Comparison of ENCODE assay signal across 1 cellular context in the genomic region with DNA sequence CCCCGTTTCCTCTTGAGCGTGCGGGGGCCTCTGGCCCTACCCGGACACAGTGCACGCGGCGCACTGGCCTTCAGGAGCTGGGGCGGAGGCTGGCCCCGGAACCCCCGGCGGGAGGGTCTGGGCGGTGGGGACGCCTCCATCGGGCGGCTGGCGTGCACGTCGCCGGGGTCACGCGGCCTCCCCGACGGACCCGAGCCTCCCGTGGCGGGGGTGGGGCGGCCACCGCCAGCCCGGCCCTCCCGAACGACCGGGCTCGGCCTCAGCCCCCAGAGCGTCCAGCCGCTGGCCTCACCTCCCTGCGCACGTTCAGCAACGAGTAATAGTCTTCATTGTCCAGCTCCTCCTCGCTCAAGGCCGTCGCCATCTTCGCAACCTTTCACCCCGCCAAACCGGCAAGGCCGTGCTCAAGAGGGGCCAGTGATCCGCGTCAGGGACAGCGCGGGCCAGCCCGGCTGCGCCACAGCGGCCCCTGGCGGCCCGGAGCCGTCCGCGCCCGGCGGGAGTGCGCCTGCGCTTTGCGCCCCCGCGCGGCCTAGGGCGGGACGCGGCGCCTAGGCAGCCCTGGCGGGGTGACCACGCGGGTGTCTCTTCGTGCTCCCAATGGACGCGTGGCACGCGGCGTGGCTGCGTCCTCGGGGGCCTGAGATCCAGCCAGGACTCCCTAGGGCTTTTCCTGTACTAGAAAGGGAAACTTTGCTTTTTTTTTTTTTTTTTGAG.
TF ChIP-seq lines count a peak whose summit lies in the region.

DNAJC11 (minus strand) TSS at position 380 of the 717 bp plus-strand sequence; CDS start at position 364, 16 bp downstream.

TF ChIP-seq in K562, 482 proteins besides CTCF, POLR2A, EP300 and RAD21 (continued from another document and continues in another):
- peak; percentile 83 for TF ChIP-seq KAT2B (IDR thresholded peaks at IDR 0.05; ENCODE audit: low read depth, low read length)
- peak; percentile 84 to 90 for TF ChIP-seq NRF1 (conservative IDR thresholded peaks at IDR 0.05 in 1 of 2, IDR thresholded peaks at IDR 0.05 in 1 of 2)
- TF ChIP-seq GMEB1 (CRISPR knock-in tag; IDR thresholded peaks at IDR 0.05): peak; percentile 97
- TF ChIP-seq ZNF124 (CRISPR knock-in tag; IDR thresholded peaks at IDR 0.05): peak; percentile 94; the same call in 1 of the 2 replicates
- TF ChIP-seq NFXL1 (CRISPR knock-in tag; IDR thresholded peaks at IDR 0.05): no peak
- TF ChIP-seq, protein P1, sequence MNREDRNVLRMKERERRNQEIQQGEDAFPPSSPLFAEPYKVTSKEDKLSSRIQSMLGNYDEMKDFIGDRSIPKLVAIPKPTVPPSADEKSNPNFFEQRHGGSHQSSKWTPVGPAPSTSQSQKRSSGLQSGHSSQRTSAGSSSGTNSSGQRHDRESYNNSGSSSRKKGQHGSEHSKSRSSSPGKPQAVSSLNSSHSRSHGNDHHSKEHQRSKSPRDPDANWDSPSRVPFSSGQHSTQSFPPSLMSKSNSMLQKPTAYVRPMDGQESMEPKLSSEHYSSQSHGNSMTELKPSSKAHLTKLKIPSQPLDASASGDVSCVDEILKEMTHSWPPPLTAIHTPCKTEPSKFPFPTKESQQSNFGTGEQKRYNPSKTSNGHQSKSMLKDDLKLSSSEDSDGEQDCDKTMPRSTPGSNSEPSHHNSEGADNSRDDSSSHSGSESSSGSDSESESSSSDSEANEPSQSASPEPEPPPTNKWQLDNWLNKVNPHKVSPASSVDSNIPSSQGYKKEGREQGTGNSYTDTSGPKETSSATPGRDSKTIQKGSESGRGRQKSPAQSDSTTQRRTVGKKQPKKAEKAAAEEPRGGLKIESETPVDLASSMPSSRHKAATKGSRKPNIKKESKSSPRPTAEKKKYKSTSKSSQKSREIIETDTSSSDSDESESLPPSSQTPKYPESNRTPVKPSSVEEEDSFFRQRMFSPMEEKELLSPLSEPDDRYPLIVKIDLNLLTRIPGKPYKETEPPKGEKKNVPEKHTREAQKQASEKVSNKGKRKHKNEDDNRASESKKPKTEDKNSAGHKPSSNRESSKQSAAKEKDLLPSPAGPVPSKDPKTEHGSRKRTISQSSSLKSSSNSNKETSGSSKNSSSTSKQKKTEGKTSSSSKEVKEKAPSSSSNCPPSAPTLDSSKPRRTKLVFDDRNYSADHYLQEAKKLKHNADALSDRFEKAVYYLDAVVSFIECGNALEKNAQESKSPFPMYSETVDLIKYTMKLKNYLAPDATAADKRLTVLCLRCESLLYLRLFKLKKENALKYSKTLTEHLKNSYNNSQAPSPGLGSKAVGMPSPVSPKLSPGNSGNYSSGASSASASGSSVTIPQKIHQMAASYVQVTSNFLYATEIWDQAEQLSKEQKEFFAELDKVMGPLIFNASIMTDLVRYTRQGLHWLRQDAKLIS (CRISPR knock-in tag; IDR thresholded peaks at IDR 0.05): peak; percentile 99
- peak; percentile 53; the same call in 1 of the 2 replicates for TF ChIP-seq TCF3 (CRISPR knock-in tag; IDR thresholded peaks at IDR 0.05)
- TF ChIP-seq FOXO4 (CRISPR knock-in tag; IDR thresholded peaks at IDR 0.05): no peak
- peak; percentile 86; the same call in 1 of the 2 replicates for TF ChIP-seq FOXJ2 (tag; IDR thresholded peaks at IDR 0.05)
- TF ChIP-seq, protein P2, sequence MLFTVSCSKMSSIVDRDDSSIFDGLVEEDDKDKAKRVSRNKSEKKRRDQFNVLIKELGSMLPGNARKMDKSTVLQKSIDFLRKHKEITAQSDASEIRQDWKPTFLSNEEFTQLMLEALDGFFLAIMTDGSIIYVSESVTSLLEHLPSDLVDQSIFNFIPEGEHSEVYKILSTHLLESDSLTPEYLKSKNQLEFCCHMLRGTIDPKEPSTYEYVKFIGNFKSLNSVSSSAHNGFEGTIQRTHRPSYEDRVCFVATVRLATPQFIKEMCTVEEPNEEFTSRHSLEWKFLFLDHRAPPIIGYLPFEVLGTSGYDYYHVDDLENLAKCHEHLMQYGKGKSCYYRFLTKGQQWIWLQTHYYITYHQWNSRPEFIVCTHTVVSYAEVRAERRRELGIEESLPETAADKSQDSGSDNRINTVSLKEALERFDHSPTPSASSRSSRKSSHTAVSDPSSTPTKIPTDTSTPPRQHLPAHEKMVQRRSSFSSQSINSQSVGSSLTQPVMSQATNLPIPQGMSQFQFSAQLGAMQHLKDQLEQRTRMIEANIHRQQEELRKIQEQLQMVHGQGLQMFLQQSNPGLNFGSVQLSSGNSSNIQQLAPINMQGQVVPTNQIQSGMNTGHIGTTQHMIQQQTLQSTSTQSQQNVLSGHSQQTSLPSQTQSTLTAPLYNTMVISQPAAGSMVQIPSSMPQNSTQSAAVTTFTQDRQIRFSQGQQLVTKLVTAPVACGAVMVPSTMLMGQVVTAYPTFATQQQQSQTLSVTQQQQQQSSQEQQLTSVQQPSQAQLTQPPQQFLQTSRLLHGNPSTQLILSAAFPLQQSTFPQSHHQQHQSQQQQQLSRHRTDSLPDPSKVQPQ (CRISPR knock-in tag; IDR thresholded peaks at IDR 0.05; ENCODE audit: borderline replicate concordance): no peak
- TF ChIP-seq MCM5 (IDR thresholded peaks at IDR 0.05; ENCODE audit: low read depth): no peak
- peak; percentile 15; the same call in 1 of the 2 replicates for TF ChIP-seq CBX5 (IDR thresholded peaks at IDR 0.05; ENCODE audit: borderline replicate concordance, low read depth)
- 0 out of 2 replicates have a peak, but pooled peaks have one; percentile 36 for TF ChIP-seq ZNF449 (CRISPR knock-in tag; IDR thresholded peaks at IDR 0.05)
- TF ChIP-seq NFE2 (IDR thresholded peaks at IDR 0.05; ENCODE audit: low read depth): no peak
- peak; percentile 64; the same call in 1 of the 2 replicates for TF ChIP-seq TOE1 (IDR thresholded peaks at IDR 0.05; ENCODE audit: borderline replicate concordance)
- peak; percentile 94 for TF ChIP-seq TOE1 (CRISPR knock-in tag; IDR thresholded peaks at IDR 0.05; ENCODE audit: borderline replicate concordance, low read depth)
- TF ChIP-seq RUNX1 (IDR thresholded peaks at IDR 0.05; ENCODE audit: low read depth): peak; percentile 53; the same call in 1 of the 2 replicates
- peak; percentile 26; the same call in 1 of the 2 replicates for TF ChIP-seq STAT5A (IDR thresholded peaks at IDR 0.05; ENCODE audit: borderline replicate concordance, low read length)
- TF ChIP-seq MAFG (tag; conservative IDR thresholded peaks at IDR 0.05): no peak
- no peak for TF ChIP-seq NR2F6 (CRISPR knock-in tag; IDR thresholded peaks at IDR 0.05)
- no peak for TF ChIP-seq HNRNPH1 (optimal IDR thresholded peaks at IDR 0.05; ENCODE audit: low read depth, low read length)
- TF ChIP-seq MTF1 (CRISPR knock-in tag; IDR thresholded peaks at IDR 0.05; ENCODE audit: borderline replicate concordance): no peak
- TF ChIP-seq ZC3H11A (IDR thresholded peaks at IDR 0.05; ENCODE audit: low read depth, low read length): no peak
- peak; percentile 62 for TF ChIP-seq POLR2B (IDR thresholded peaks at IDR 0.05; ENCODE audit: low read depth, partially characterized antibody)
- peak; percentile 56 to 84; a peak in 2 of 4 replicates for TF ChIP-seq MAZ (CRISPR knock-in tag; conservative IDR thresholded peaks at IDR 0.05 in 1 of 2, IDR thresholded peaks at IDR 0.05 in 1 of 2)
- TF ChIP-seq RNF2 (IDR thresholded peaks at IDR 0.05): peak; percentile 85
- peak; percentile 77 for TF ChIP-seq FOXJ3 (CRISPR knock-in tag; IDR thresholded peaks at IDR 0.05)
- TF ChIP-seq FOXK1 (CRISPR knock-in tag; IDR thresholded peaks at IDR 0.05; ENCODE audit: borderline replicate concordance): peak; percentile 100
- no peak for TF ChIP-seq ZNF253 (CRISPR knock-in tag; conservative IDR thresholded peaks at IDR 0.05)
- no peak for TF ChIP-seq ZSCAN32 (CRISPR knock-in tag; IDR thresholded peaks at IDR 0.05)
- peak; percentile 87 for TF ChIP-seq ETS1 (conservative IDR thresholded peaks at IDR 0.05; ENCODE audit: control insufficient read depth, low read depth, low read length)
- TF ChIP-seq ZNF274 (IDR thresholded peaks at IDR 0.05; ENCODE audit: borderline replicate concordance, low read depth, low read length): no peak
- no peak for TF ChIP-seq ARID3A (IDR thresholded peaks at IDR 0.05; ENCODE audit: borderline replicate concordance, low read depth, low read length)
- TF ChIP-seq ASH1L (IDR thresholded peaks at IDR 0.05; ENCODE audit: borderline replicate concordance, low read depth, partially characterized antibody): peak; percentile 68
- TF ChIP-seq FOXA3 (CRISPR knock-in tag; conservative IDR thresholded peaks at IDR 0.05 in 1 of 2, IDR thresholded peaks at IDR 0.05 in 1 of 2): peak in 1 of 2 experiments; percentile 87; a peak in 1 of 4 replicates
- peak; percentile 68; the same call in 1 of the 2 replicates for TF ChIP-seq GABPB1 (CRISPR knock-in tag; IDR thresholded peaks at IDR 0.05)
- no peak for TF ChIP-seq ETV1 (tag; conservative IDR thresholded peaks at IDR 0.05; ENCODE audit: low read depth)
- no peak for TF ChIP-seq ZZZ3 (IDR thresholded peaks at IDR 0.05)
- no peak for TF ChIP-seq CHD1 (IDR thresholded peaks at IDR 0.05; ENCODE audit: low read length)
- peak; percentile 99 for TF ChIP-seq LCOR (CRISPR knock-in tag; IDR thresholded peaks at IDR 0.05)
- no peak for TF ChIP-seq ZNF316 (IDR thresholded peaks at IDR 0.05)
- TF ChIP-seq, protein P3, sequence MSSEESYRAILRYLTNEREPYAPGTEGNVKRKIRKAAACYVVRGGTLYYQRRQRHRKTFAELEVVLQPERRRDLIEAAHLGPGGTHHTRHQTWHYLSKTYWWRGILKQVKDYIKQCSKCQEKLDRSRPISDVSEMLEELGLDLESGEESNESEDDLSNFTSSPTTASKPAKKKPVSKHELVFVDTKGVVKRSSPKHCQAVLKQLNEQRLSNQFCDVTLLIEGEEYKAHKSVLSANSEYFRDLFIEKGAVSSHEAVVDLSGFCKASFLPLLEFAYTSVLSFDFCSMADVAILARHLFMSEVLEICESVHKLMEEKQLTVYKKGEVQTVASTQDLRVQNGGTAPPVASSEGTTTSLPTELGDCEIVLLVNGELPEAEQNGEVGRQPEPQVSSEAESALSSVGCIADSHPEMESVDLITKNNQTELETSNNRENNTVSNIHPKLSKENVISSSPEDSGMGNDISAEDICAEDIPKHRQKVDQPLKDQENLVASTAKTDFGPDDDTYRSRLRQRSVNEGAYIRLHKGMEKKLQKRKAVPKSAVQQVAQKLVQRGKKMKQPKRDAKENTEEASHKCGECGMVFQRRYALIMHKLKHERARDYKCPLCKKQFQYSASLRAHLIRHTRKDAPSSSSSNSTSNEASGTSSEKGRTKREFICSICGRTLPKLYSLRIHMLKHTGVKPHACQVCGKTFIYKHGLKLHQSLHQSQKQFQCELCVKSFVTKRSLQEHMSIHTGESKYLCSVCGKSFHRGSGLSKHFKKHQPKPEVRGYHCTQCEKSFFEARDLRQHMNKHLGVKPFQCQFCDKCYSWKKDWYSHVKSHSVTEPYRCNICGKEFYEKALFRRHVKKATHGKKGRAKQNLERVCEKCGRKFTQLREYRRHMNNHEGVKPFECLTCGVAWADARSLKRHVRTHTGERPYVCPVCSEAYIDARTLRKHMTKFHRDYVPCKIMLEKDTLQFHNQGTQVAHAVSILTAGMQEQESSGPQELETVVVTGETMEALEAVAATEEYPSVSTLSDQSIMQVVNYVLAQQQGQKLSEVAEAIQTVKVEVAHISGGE (CRISPR knock-in tag; IDR thresholded peaks at IDR 0.05): peak in 2 of 3 experiments; percentile 38 to 56; a peak in 2 of 6 replicates
- TF ChIP-seq GATAD2B (IDR thresholded peaks at IDR 0.05; ENCODE audit: borderline replicate concordance): peak; percentile 99
